Comparison of ENCODE assay signal across 8 cellular contexts in the genomic region with DNA sequence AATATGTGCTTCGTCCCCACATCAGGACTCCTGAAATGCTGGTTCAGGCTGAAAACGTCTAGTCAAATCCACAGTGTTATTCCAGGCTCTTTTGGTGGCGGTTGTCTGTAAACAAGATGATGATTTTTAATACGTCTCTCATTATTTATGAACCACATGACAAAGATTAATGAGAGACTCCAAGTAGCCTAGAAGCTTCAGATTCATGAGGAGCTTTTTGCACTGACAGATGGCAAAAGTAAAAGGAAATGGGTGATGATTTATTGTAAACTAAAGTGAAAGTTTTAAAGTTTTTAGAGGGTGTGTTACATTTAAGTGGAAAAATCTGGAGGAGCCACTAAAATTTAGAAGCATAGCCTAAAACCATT.
DNase-seq lines count a peak whose midpoint lies in the region; ATAC-seq, FAIRE-seq and TF ChIP-seq lines count a peak whose summit lies in the region.

No MANE protein-coding gene starts in this region.

- no peak overlapping the region for H2BK20ac ChIP-seq in H1 (ENCODE audit: low read length)

- 0 out of 2 replicates have a peak, but pooled peaks cover 5% of the 10 kb centered on the region for H3K4me1 ChIP-seq in Caco-2
- peaks cover 0 to 14% (median 9%) of the 10 kb centered on the region in 4 experiments; a peak in 5 of 7 replicates for H3K4me1 ChIP-seq in H1 (replicated peaks in 1 of 4; ENCODE audit: control insufficient read depth in 3 of 4, insufficient read depth in 4 of 4, low read length in 3 of 4)
- peaks cover 17 to 25% of the 10 kb centered on the region in 2 experiments for H3K4me1 ChIP-seq in neutrophil (ENCODE audit: control insufficient read depth in 1 of 2, insufficient read depth in 1 of 2, low read depth in 1 of 2, low read length in 1 of 2)

- no peak overlapping the region; the same call in 1 of the 2 replicates for H2BK12ac ChIP-seq in H1 (ENCODE audit: low read depth, low read length)

- H2BK120ac ChIP-seq in H1 (replicated peaks; ENCODE audit: low read depth, low read length) = no peak overlapping the region

- H2AFZ ChIP-seq in H1 (ENCODE audit: low read length) = no peak overlapping the region

- TF ChIP-seq POLR2A in H1 (IDR thresholded peaks at IDR 0.05; ENCODE audit: control extremely low read depth in 1 of 2, low read depth in 2 of 2, low read length in 2 of 2) = no peak

- no peak overlapping the region for H3K23ac ChIP-seq in H1 (ENCODE audit: insufficient read length)

- intact Hi-C loops in Caco-2 (cut with micrococcal nuclease; ENCODE audit: unreplicated experiment) = no loop called here

- no peak overlapping the region for H4K5ac ChIP-seq in H1 (ENCODE audit: insufficient read length, low read depth, low read length)

- POLR2A ChIA-PET in Caco-2 (lab: Charles Lee) (no interaction called here), H1 (lab: Charles Lee; ENCODE audit: partially characterized antibody) (interaction anchor here (0.6 kb wide), 1 partner anchor 268 kb away, joined by 3 read pairs; no protein-coding TSS in a partner anchor)

- H3K9ac ChIP-seq in H1 (replicated peaks in 1 of 4; ENCODE audit: extremely low read depth in 1 of 4, low read depth in 3 of 4, low read length in 3 of 4) = no peak overlapping the region

- ATAC-seq in GM21529 (IDR thresholded peaks at IDR 0.05; ENCODE audit: unreplicated experiment) (no peak), GM21717 (IDR thresholded peaks at IDR 0.05; ENCODE audit: unreplicated experiment) (no peak)

- CTCF ChIA-PET in Caco-2 (lab: Charles Lee) (no interaction called here), H1 (lab: Charles Lee; ENCODE audit: partially characterized antibody) (interaction anchor here (1.1 to 2.8 kb wide), 5 partner anchors 11 to 364 kb away, joined by 3 to 7 read pairs (median 4); no protein-coding TSS in a partner anchor)

- no peaks in the 10 kb centered on the region for H3K4me1 Mint-ChIP-seq in Caco-2 (ENCODE audit: low read depth, unreplicated experiment)

- H3K27ac Mint-ChIP-seq in Caco-2 (ENCODE audit: unreplicated experiment) = no peak overlapping the region

- peak overlapping the region; percentile 54 to 58; a peak in 2 of 4 replicates for H3K4me2 ChIP-seq in H1 (ENCODE audit: insufficient read depth in 1 of 2, low read depth in 2 of 2, low read length in 2 of 2)

- no peaks in the 10 kb centered on the region for H3K9me3 Mint-ChIP-seq in Caco-2 (ENCODE audit: unreplicated experiment)

- peaks cover 0 to 39% of the 10 kb centered on the region in 2 experiments; a peak in 2 of 4 replicates for H3K79me2 ChIP-seq in H1 (ENCODE audit: control insufficient read depth in 1 of 2, insufficient read depth in 2 of 2, low read length in 2 of 2)

- no TSS peak for BruUV-seq in Caco-2 (replicated peaks; lab: Mats Ljungman, UMichigan)

- H3K27me3 Mint-ChIP-seq in Caco-2 (ENCODE audit: insufficient read depth, unreplicated experiment) = no peaks in the 10 kb centered on the region

- DNase-seq in Caco-2 (no peak), MG63 (no peak), H1 (ENCODE audit: low read depth in 1 of 2, low spot score in 2 of 2) (no peak), NCI-H748 treated with DMSO at 0.1 percent for 48 hours (lab: John Stamatoyannopoulos, UW) (no peak)
- DNase-seq in activated CD8-positive, alpha-beta memory T cell treated with anti-CD3 and anti-CD28 coated beads for 24 hours = no peak

- H4K20me1 ChIP-seq in H1 (replicated peaks in 1 of 2; ENCODE audit: control insufficient read depth in 1 of 2, insufficient read depth in 2 of 2, low read length in 2 of 2) = peaks cover 0 to 2% of the 10 kb centered on the region in 2 experiments

- H3K79me1 ChIP-seq in H1 (ENCODE audit: low read depth, low read length) = no peaks in the 10 kb centered on the region

- no peak for FAIRE-seq in H1 (lab: Jason Lieb, UNC)

- H2BK15ac ChIP-seq in H1 (ENCODE audit: low read length) = no peak overlapping the region

- H3K4me3 ChIP-seq in Caco-2 (ENCODE audit: low read depth, low read length) (no peak overlapping the region), MG63 (peak overlapping the region; percentile 42), H1 (ENCODE audit: extremely low read depth in 1 of 4, insufficient read depth in 2 of 4, low read depth in 3 of 4, low read length in 4 of 4) (peak overlapping the region in 2 of 4 experiments; percentile 12 to 39; a peak in 2 of 8 replicates), neutrophil (ENCODE audit: low read depth in 1 of 2, low read length in 1 of 2) (no peak overlapping the region)

- no peak overlapping the region for H3K56ac ChIP-seq in H1 (replicated peaks; ENCODE audit: insufficient read length, low read depth, low read length)

- peak overlapping the region; percentile 45 for H3K4me3 Mint-ChIP-seq in Caco-2 (ENCODE audit: unreplicated experiment)

- H3K36me3 ChIP-seq in Caco-2 (ENCODE audit: control insufficient read depth, insufficient read depth, low read length) (no peaks in the 10 kb centered on the region), MG63 (peaks cover 7% of the 10 kb centered on the region; the same call in 1 of the 2 replicates), H1 (ENCODE audit: control insufficient read depth in 2 of 4, insufficient read depth in 4 of 4, low read length in 3 of 4) (no peaks in the 10 kb centered on the region; a peak in 1 of 8 replicates), neutrophil (no peaks in the 10 kb centered on the region)

- H3K4ac ChIP-seq in H1 (replicated peaks; ENCODE audit: insufficient read length, low read depth, low read length) = no peak overlapping the region

- no peaks in the 10 kb centered on the region for H3K36me3 Mint-ChIP-seq in Caco-2 (ENCODE audit: insufficient read depth, unreplicated experiment)

- no peak for TF ChIP-seq EP300 in H1 (IDR thresholded peaks at IDR 0.05; ENCODE audit: borderline replicate concordance in 1 of 2, low read depth in 2 of 2, low read length in 2 of 2)

- 80% methylated on average over 4 of the region's 4 CpGs; no CpG with 5 or more reads in 1 of the 2 experiments for WGBS in H1 (ENCODE audit: extremely low coverage in 1 of 2, insufficient coverage in 1 of 2, insufficient read length in 1 of 2, insufficient replicate concordance in 2 of 2, low coverage in 1 of 2, low lambda C conversion rate in 2 of 2, missing lambda C conversion rate in 1 of 2), 2 experiments

- 0 out of 2 replicates have a peak overlapping the region, but pooled peaks have one; percentile 64 for H2BK5ac ChIP-seq in H1 (ENCODE audit: low read depth, low read length)

- TF ChIP-seq CTCF in Caco-2 (IDR thresholded peaks at IDR 0.05; ENCODE audit: insufficient read depth in 1 of 2, low read depth in 1 of 2, low read length in 1 of 2, severe bottlenecking in 1 of 2, unreplicated experiment in 1 of 2) (no peak), H1 (IDR thresholded peaks at IDR 0.05; ENCODE audit: control extremely low read depth in 1 of 3, insufficient read depth in 1 of 3, low read depth in 1 of 3, low read length in 3 of 3) (no peak), neutrophil (IDR thresholded peaks at IDR 0.05) (no peak)

- H3K9me3 ChIP-seq in Caco-2 = no peaks in the 10 kb centered on the region
- peaks cover 7% of the 10 kb centered on the region for H3K9me3 ChIP-seq in MG63
- H3K9me3 ChIP-seq in H1 (ENCODE audit: insufficient read depth in 2 of 2, low read depth in 1 of 2, low read length in 1 of 2) = no peaks in the 10 kb centered on the region
- H3K9me3 ChIP-seq in neutrophil = no peaks in the 10 kb centered on the region

- no peaks in the 10 kb centered on the region for H3K27me3 ChIP-seq in Caco-2 (replicated peaks; ENCODE audit: control insufficient read depth, insufficient read depth, low read length)
- H3K27me3 ChIP-seq in MG63 = no peaks in the 10 kb centered on the region
- no peaks in the 10 kb centered on the region for H3K27me3 ChIP-seq in H1 (replicated peaks in 1 of 4; ENCODE audit: control insufficient read depth in 3 of 4, extremely low read depth in 1 of 4, insufficient read depth in 3 of 4, low read length in 3 of 4)
- no peaks in the 10 kb centered on the region for H3K27me3 ChIP-seq in neutrophil

- H4K8ac ChIP-seq in H1 (ENCODE audit: extremely low read depth, insufficient read depth, low read length) = no peak overlapping the region

- H2AK5ac ChIP-seq in H1 (ENCODE audit: low read depth, low read length) = no peak overlapping the region

- no peak overlapping the region for H4K91ac ChIP-seq in H1 (replicated peaks; ENCODE audit: insufficient read length, low read length)

- no peaks in the 10 kb centered on the region for H3K23me2 ChIP-seq in H1 (ENCODE audit: low read depth, low read length)

- no peak overlapping the region for H3K14ac ChIP-seq in H1 (ENCODE audit: insufficient read length)

- H3K27ac ChIP-seq in H1 (ENCODE audit: low read depth, low read length) (no peak overlapping the region; the same call in 1 of the 2 replicates), neutrophil (peak overlapping the region; percentile 67)

- peak overlapping the region; percentile 53; the same call in 1 of the 2 replicates for H3K18ac ChIP-seq in H1 (ENCODE audit: extremely low read depth, low read length)

- TF ChIP-seq RAD21 in H1 (IDR thresholded peaks at IDR 0.05 in 1 of 2, conservative IDR thresholded peaks at IDR 0.05 in 1 of 2; ENCODE audit: low read depth in 2 of 2, low read length in 2 of 2) = no peak

TF ChIP-seq in H1, 55 proteins besides CTCF, POLR2A, EP300 and RAD21:
- TF ChIP-seq SIN3A (conservative IDR thresholded peaks at IDR 0.05 in 1 of 2, IDR thresholded peaks at IDR 0.05 in 1 of 2; ENCODE audit: low read depth in 1 of 2, low read length in 2 of 2) (no peak), SP1 (IDR thresholded peaks at IDR 0.05; ENCODE audit: low read depth, low read length) (no peak), ATF2 (IDR thresholded peaks at IDR 0.05; ENCODE audit: low read length) (no peak)
